In genomic region chr15:58348095-58348812, GRCh38 we compare ENCODE assay signal across 17 cellular contexts.
DNase-seq lines count a peak whose midpoint lies in the region; ATAC-seq and TF ChIP-seq lines count a peak whose summit lies in the region.
"Had no signal": no experiment of that assay in that cellular context is flagged by ENCODE, and none has a peak within 500 bp of the region (broad histone marks: within the 10 kb centered on the region; RNA-seq: fewer than 3 reads in every experiment).

No MANE protein-coding gene starts in this region.

- H3K27me3 Mint-ChIP-seq in activated CD8-positive, alpha-beta memory T cell treated with anti-CD3 and anti-CD28 coated beads, Interleukin-2, amount 10 ng/mL, durations not matched to agents 7 days and 5 days, result peaks cover 3% of the 10 kb centered on the region

- no peak for TF ChIP-seq CTCF in OCI-LY7 (conservative IDR thresholded peaks at IDR 0.05; ENCODE audit: low read length)
- TF ChIP-seq CTCF in gastrocnemius medialis (IDR thresholded peaks at IDR 0.05 in 4 of 5, conservative IDR thresholded peaks at IDR 0.05 in 1 of 5), result no peak

- peaks cover 3% of the 10 kb centered on the region for H3K36me3 Mint-ChIP-seq in activated CD8-positive, alpha-beta memory T cell treated with anti-CD3 and anti-CD28 coated beads, Interleukin-2, amount 10 ng/mL, durations not matched to agents 7 days and 5 days
- H3K36me3 Mint-ChIP-seq: activated CD4-positive, alpha-beta memory T cell treated with anti-CD3 and anti-CD28 coated beads for 36 hours had no signal

- H3K27me3 ChIP-seq in gastrocnemius medialis, result no peaks in the 10 kb centered on the region
- H3K27me3 ChIP-seq in effector memory CD4-positive, alpha-beta T cell (replicated peaks; ENCODE audit: control insufficient read depth, insufficient read depth, low read length, poor library complexity, severe bottlenecking), result no peaks in the 10 kb centered on the region
- H3K27me3 ChIP-seq: heart right ventricle had no signal

- no peak overlapping the region for H3K4me2 ChIP-seq in OCI-LY7 (ENCODE audit: low read length)

- H3K79me2 ChIP-seq in OCI-LY7 (ENCODE audit: insufficient read depth, low read depth, low read length), result no peaks in the 10 kb centered on the region

- CTCF ChIA-PET in activated CD8-positive, alpha-beta memory T cell treated with anti-CD3 and anti-CD28 coated beads, Interleukin-2, amount 10 ng/mL, durations not matched to agents 7 days and 5 days (lab: Charles Lee), result interaction anchor here (0.6 kb wide), 1 partner anchor 15 kb away, joined by 3 read pairs; no protein-coding TSS in a partner anchor
- CTCF ChIA-PET in OCI-LY7 (lab: Charles Lee; ENCODE audit: unreplicated experiment), result no interaction called here

- H3K27ac ChIP-seq in OCI-LY7 (ENCODE audit: low read depth, low read length, poor library complexity, severe bottlenecking) (no peak overlapping the region), gastrocnemius medialis (peak overlapping the region; percentile 34 to 71 (median 65))
- H3K27ac ChIP-seq in effector memory CD4-positive, alpha-beta T cell (ENCODE audit: insufficient read depth, low read length, poor library complexity, severe bottlenecking), result no peak overlapping the region
- H3K27ac ChIP-seq: heart right ventricle had no signal

- H3K9me3 Mint-ChIP-seq in activated CD8-positive, alpha-beta memory T cell treated with anti-CD3 and anti-CD28 coated beads, Interleukin-2, amount 10 ng/mL, durations not matched to agents 7 days and 5 days (ENCODE audit: low read depth), result peaks cover 4% of the 10 kb centered on the region

- H3K4me3 Mint-ChIP-seq in activated CD8-positive, alpha-beta memory T cell treated with anti-CD3 and anti-CD28 coated beads, Interleukin-2, amount 10 ng/mL, durations not matched to agents 7 days and 5 days, result no peak overlapping the region
- H3K4me3 Mint-ChIP-seq: activated CD4-positive, alpha-beta memory T cell treated with anti-CD3 and anti-CD28 coated beads for 36 hours had no signal

- BruUV-seq in OCI-LY7 (replicated peaks; lab: Mats Ljungman, UMichigan), result no TSS peak

- intact Hi-C loops in OCI-LY7 (cut with micrococcal nuclease; ENCODE audit: unreplicated experiment) (no loop called here), gastrocnemius medialis (cut with DNase I; ENCODE audit: low total_unique reads) (no loop called here)

- H3K4me1 ChIP-seq in OCI-LY7 (ENCODE audit: insufficient read depth, low read length, poor library complexity, severe bottlenecking) (peaks cover 31% of the 10 kb centered on the region), gastrocnemius medialis (peaks cover 8 to 9% of the 10 kb centered on the region in 2 donors)
- no peaks in the 10 kb centered on the region for H3K4me1 ChIP-seq in effector memory CD4-positive, alpha-beta T cell (ENCODE audit: control insufficient read depth, insufficient read depth, low read length, poor library complexity, severe bottlenecking)
- H3K4me1 ChIP-seq: heart right ventricle had no signal

- H4K20me1 ChIP-seq in OCI-LY7 (ENCODE audit: insufficient read depth, low read length), result no peaks in the 10 kb centered on the region

- H2AFZ ChIP-seq in OCI-LY7 (ENCODE audit: low read length), result peak overlapping the region; percentile 26; the same call in 1 of the 2 replicates

- H3K9me3 ChIP-seq in OCI-LY7 (ENCODE audit: low read length) (no peaks in the 10 kb centered on the region), gastrocnemius medialis (no peaks in the 10 kb centered on the region)
- no peaks in the 10 kb centered on the region for H3K9me3 ChIP-seq in effector memory CD4-positive, alpha-beta T cell (ENCODE audit: control insufficient read depth, low read length)
- H3K9me3 ChIP-seq: heart right ventricle had no signal

- H3K4me3 ChIP-seq in OCI-LY7 (ENCODE audit: low read depth, low read length, poor library complexity, severe bottlenecking) (no peak overlapping the region), gastrocnemius medialis (no peak overlapping the region)
- H3K4me3 ChIP-seq in effector memory CD4-positive, alpha-beta T cell (ENCODE audit: insufficient read depth, low read depth, low read length, poor library complexity, severe bottlenecking), result no peak overlapping the region
- H3K4me3 ChIP-seq: heart right ventricle had no signal

- H3K9me2 ChIP-seq in OCI-LY7 (ENCODE audit: insufficient read depth, low read length), result no peaks in the 10 kb centered on the region

- H3K27ac Mint-ChIP-seq in activated CD8-positive, alpha-beta memory T cell treated with anti-CD3 and anti-CD28 coated beads, Interleukin-2, amount 10 ng/mL, durations not matched to agents 7 days and 5 days, result no peak overlapping the region
- H3K27ac Mint-ChIP-seq: activated CD4-positive, alpha-beta memory T cell treated with anti-CD3 and anti-CD28 coated beads for 36 hours had no signal

- H3K36me3 ChIP-seq in OCI-LY7 (ENCODE audit: insufficient read depth, low read length), result no peaks in the 10 kb centered on the region
- no peaks in the 10 kb centered on the region for H3K36me3 ChIP-seq in gastrocnemius medialis
- H3K36me3 ChIP-seq in effector memory CD4-positive, alpha-beta T cell (ENCODE audit: control insufficient read depth, insufficient read depth, low read length), result no peaks in the 10 kb centered on the region
- H3K36me3 ChIP-seq: heart right ventricle had no signal

- TF ChIP-seq POLR2A in gastrocnemius medialis (IDR thresholded peaks at IDR 0.05), result no peak

- no peak for DNase-seq in activated CD8-positive, alpha-beta memory T cell treated with anti-CD3 and anti-CD28 coated beads, Interleukin-2, amount 10 ng/mL, durations not matched to agents 7 days and 5 days
- no peak for DNase-seq in activated CD8-positive, alpha-beta memory T cell treated with anti-CD3 and anti-CD28 coated beads, Interleukin-2, amount 50 U/mL, for 48 hours
- DNase-seq in NCI-H146 treated with DMSO at 0.1 percent for 48 hours (lab: John Stamatoyannopoulos, UW; ENCODE audit: unreplicated experiment) (peak; percentile 5), OCI-LY7 (ENCODE audit: low spot score) (no peak), gastrocnemius medialis (peak in 1 of 2 donors; percentile 18), hypothalamus (lab: John Stamatoyannopoulos, UW) (no peak)
- no peak for DNase-seq in effector memory CD4-positive, alpha-beta T cell
- DNase-seq: activated CD4-positive, alpha-beta memory T cell treated with anti-CD3 and anti-CD28 coated beads for 36 hours; activated effector memory CD4-positive, alpha-beta T cell treated with anti-CD3 and anti-CD28 coated beads, Interleukin-2, amount 50 U/mL, for 16 hours; HCEC 1CT; heart right ventricle; Karpas-422; NCI-H774; posterior cingulate gyrus; SIG-M5 had no signal

- H3K4me1 Mint-ChIP-seq in activated CD8-positive, alpha-beta memory T cell treated with anti-CD3 and anti-CD28 coated beads, Interleukin-2, amount 10 ng/mL, durations not matched to agents 7 days and 5 days, result peaks cover 10% of the 10 kb centered on the region

- POLR2A ChIA-PET in OCI-LY7 (lab: Charles Lee), result interaction anchor here (0.7 kb wide), 1 partner anchor 525 kb away, joined by 3 read pairs; no protein-coding TSS in a partner anchor

- ATAC-seq in activated CD8-positive, alpha-beta memory T cell treated with anti-CD3 and anti-CD28 coated beads, Interleukin-2, amount 10 ng/mL, durations not matched to agents 7 days and 5 days, result peak; percentile 45
- ATAC-seq in gastrocnemius medialis (peak; percentile 72 to 91), GM18858 (IDR thresholded peaks at IDR 0.05; ENCODE audit: unreplicated experiment) (no peak)
- ATAC-seq: esophagus mucosa, heart right ventricle had no signal

- in situ Hi-C loops in gastrocnemius medialis (cut with MboI; ENCODE audit: low sequenced_read_pairs in 4 of 4), result loop anchor here in 2 of 4 donors (25.0 kb wide), 1 partner anchor 111 kb away; no protein-coding TSS in a partner anchor

Comparison
In these comparisons a context has a peak if more than half of its experiments do, and no peak if none do; other contexts are left out.
1. H3K27ac ChIP-seq: peak in gastrocnemius medialis (4 of 4); none in OCI-LY7 (single experiment) and effector memory CD4-positive, alpha-beta T cell (single experiment).